ENCODE assay signal across 8 cellular contexts in the genomic region with DNA sequence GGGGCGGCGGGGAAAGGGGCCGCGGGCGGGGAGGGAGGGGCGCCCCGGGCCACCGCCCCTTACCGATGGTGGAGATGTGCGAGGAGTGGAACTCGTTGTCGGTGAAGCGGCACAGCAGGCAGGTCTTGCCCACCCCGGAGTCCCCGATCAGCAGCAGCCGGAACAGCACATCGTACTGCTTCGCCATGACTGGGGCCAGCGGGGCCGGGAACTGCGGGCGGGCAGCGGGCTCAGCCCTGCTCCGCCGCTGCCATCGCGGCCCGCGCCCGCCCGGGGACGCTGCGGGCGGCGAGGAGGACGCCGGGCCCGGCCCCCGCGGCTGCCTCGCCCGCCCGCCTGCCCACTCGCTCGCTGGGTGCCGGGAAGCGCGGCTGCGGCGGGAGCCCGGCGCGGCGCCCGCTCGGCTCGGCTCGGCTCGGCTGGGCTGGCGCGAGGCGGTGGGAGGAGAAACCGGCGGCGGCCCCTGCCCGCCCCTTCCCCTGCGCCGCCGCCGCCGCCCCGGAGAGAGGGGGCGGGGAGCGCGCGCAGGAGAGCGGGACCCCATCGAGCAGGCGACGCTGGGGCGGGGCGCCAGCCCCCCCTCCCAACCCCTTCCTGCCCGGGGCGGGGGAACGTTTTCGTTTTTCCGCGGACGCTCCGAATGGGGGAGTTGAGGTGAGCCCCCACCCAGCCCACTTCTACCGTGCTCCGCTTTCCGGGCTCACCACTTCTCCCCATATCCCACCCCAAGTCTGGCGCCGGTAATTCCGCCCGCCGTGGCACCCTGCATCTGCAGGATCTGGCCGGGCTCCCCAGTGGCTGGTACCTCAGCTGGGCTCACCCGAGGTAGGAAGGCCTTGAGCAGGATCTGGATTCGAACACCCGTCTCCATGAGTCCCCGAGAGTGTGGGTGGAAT. TPM values are rescaled to one million over a fixed set of nuclear protein-coding genes. Genes with fewer than 3 reads are reported as not detected.
DNase-seq lines count a peak whose midpoint lies in the region; ATAC-seq and TF ChIP-seq lines count a peak whose summit lies in the region.

TSS of gene RAB15 (minus strand) at position 447 of the 896 bp plus-strand sequence. CDS start at position 187, 260 bp downstream.

- H3K4me1 Mint-ChIP-seq in activated T-helper 2 cell treated with anti-CD3 and anti-CD28 coated beads, Interferon-gamma antibody, Interleukin-2, Interleukin-4, amounts not matched to agents 10 μg/mL and 5 μg/mL and 100 μg/mL, durations not matched to agents 14 hours and 24 hours and 36 hours (ENCODE audit: low read depth) = peaks cover 3% of the 10 kb centered on the region

- H3K27ac ChIP-seq in ACC112 (ENCODE audit: low read depth, low read length) (no peak within 1 kb of the TSS), neural cell (ENCODE audit: low read length) (peak within 1 kb of the TSS; percentile 8)

- ATAC-seq in GM19025 (IDR thresholded peaks at IDR 0.05; ENCODE audit: low read depth, unreplicated experiment) (peak; percentile 42), GM19467 (IDR thresholded peaks at IDR 0.05; ENCODE audit: unreplicated experiment) (no peak)

- no peaks in the 10 kb centered on the region for H3K4me1 ChIP-seq in ACC112 (ENCODE audit: control insufficient read depth, insufficient read depth, low read length, unreplicated experiment)

- H3F3A ChIP-seq in neural cell (ENCODE audit: insufficient read depth, low read length, poor library complexity, severe bottlenecking) = no peaks in the 10 kb centered on the region

- H3K79me2 ChIP-seq in ACC112 (ENCODE audit: control insufficient read depth, insufficient read depth, low read length, unreplicated experiment) = no peaks in the 10 kb centered on the region
- H3K79me2 ChIP-seq in neural cell (replicated peaks; ENCODE audit: insufficient read depth, low read length) = no peaks in the 10 kb centered on the region

- H3K36me3 ChIP-seq in ACC112 (ENCODE audit: insufficient read depth, low read length) (no peaks in the 10 kb centered on the region), neural cell (ENCODE audit: insufficient read depth, low read length) (no peaks in the 10 kb centered on the region)

- no peaks in the 10 kb centered on the region for H3K9me2 ChIP-seq in neural cell (ENCODE audit: insufficient read depth, low read length)

- TF ChIP-seq CTCF in fibroblast of the aortic adventitia (IDR thresholded peaks at IDR 0.05; ENCODE audit: insufficient read depth, low read length) (no peak), neural cell (IDR thresholded peaks at IDR 0.05; ENCODE audit: poor library complexity, severe bottlenecking) (no peak)

- H3K4me3 ChIP-seq in ACC112 (ENCODE audit: low read depth, low read length) (peak within 1 kb of the TSS; percentile 83), fibroblast of the aortic adventitia (ENCODE audit: low read depth, low read length) (peak within 1 kb of the TSS; percentile 74), neural cell (ENCODE audit: low read length) (peak within 1 kb of the TSS; percentile 91)

- no peaks in the 10 kb centered on the region for H4K20me1 ChIP-seq in neural cell (ENCODE audit: insufficient read depth)

- H3K27me3 ChIP-seq in ACC112 (ENCODE audit: insufficient read depth, low read length) (peaks cover 4% of the 10 kb centered on the region; the same call in 1 of the 2 replicates), neural cell (ENCODE audit: insufficient read depth, low read depth, low read length) (no peaks in the 10 kb centered on the region)

- intact Hi-C loops in activated T-helper 2 cell treated with anti-CD3 and anti-CD28 coated beads, Interferon-gamma antibody, Interleukin-2, Interleukin-4, amounts not matched to agents 10 μg/mL and 5 μg/mL and 100 μg/mL, durations not matched to agents 14 hours and 24 hours and 36 hours (cut with micrococcal nuclease) = no loop called here

- peak; percentile 56 for DNase-seq in NCI-H2171 treated with DMSO at 0.1 percent for 48 hours (lab: John Stamatoyannopoulos, UW)
- DNase-seq in activated T-helper 2 cell treated with anti-CD3 and anti-CD28 coated beads, Interferon-gamma antibody, Interleukin-2, Interleukin-4, amounts not matched to agents 10 μg/mL and 5 μg/mL and 100 μg/mL, durations not matched to agents 14 hours and 24 hours and 36 hours (ENCODE audit: low spot score) = peak; percentile 19
- no peak for DNase-seq in fibroblast of the aortic adventitia (ENCODE audit: low read depth)
- DNase-seq in ureter (ENCODE audit: low spot score) = no peak

- no peak within 1 kb of the TSS for H3K27ac Mint-ChIP-seq in activated T-helper 2 cell treated with anti-CD3 and anti-CD28 coated beads, Interferon-gamma antibody, Interleukin-2, Interleukin-4, amounts not matched to agents 10 μg/mL and 5 μg/mL and 100 μg/mL, durations not matched to agents 14 hours and 24 hours and 36 hours

- peaks cover 12% of the 10 kb centered on the region for H3K27me3 Mint-ChIP-seq in activated T-helper 2 cell treated with anti-CD3 and anti-CD28 coated beads, Interferon-gamma antibody, Interleukin-2, Interleukin-4, amounts not matched to agents 10 μg/mL and 5 μg/mL and 100 μg/mL, durations not matched to agents 14 hours and 24 hours and 36 hours (ENCODE audit: low read depth)

- H3K4me2 ChIP-seq in neural cell (ENCODE audit: low read length) = peak within 1 kb of the TSS; percentile 76

- no peaks in the 10 kb centered on the region for H3K36me3 Mint-ChIP-seq in activated T-helper 2 cell treated with anti-CD3 and anti-CD28 coated beads, Interferon-gamma antibody, Interleukin-2, Interleukin-4, amounts not matched to agents 10 μg/mL and 5 μg/mL and 100 μg/mL, durations not matched to agents 14 hours and 24 hours and 36 hours (ENCODE audit: low read depth)

- no peak for TF ChIP-seq RAD21 in neural cell (conservative IDR thresholded peaks at IDR 0.05)

- TF ChIP-seq EP300 in neural cell (conservative IDR thresholded peaks at IDR 0.05; ENCODE audit: poor library complexity, severe bottlenecking) = no peak

- peak within 1 kb of the TSS; percentile 79 for H3K4me3 Mint-ChIP-seq in activated T-helper 2 cell treated with anti-CD3 and anti-CD28 coated beads, Interferon-gamma antibody, Interleukin-2, Interleukin-4, amounts not matched to agents 10 μg/mL and 5 μg/mL and 100 μg/mL, durations not matched to agents 14 hours and 24 hours and 36 hours (ENCODE audit: low read depth)

- peak within 1 kb of the TSS; percentile 98 for H2AFZ ChIP-seq in ACC112 (ENCODE audit: low read length, unreplicated experiment)
- H2AFZ ChIP-seq in neural cell (ENCODE audit: low read depth, low read length) = peak within 1 kb of the TSS; percentile 73

- H3K9me3 ChIP-seq in neural cell (ENCODE audit: low read length) = no peaks in the 10 kb centered on the region

- H3K9ac ChIP-seq in neural cell (ENCODE audit: low read length) = peak within 1 kb of the TSS; percentile 77

- H3K9me3 Mint-ChIP-seq in activated T-helper 2 cell treated with anti-CD3 and anti-CD28 coated beads, Interferon-gamma antibody, Interleukin-2, Interleukin-4, amounts not matched to agents 10 μg/mL and 5 μg/mL and 100 μg/mL, durations not matched to agents 14 hours and 24 hours and 36 hours = no peaks in the 10 kb centered on the region

TF ChIP-seq in neural cell, 6 proteins besides CTCF, POLR2A, EP300 and RAD21:
- TF ChIP-seq POLR2AphosphoS5 (IDR thresholded peaks at IDR 0.05) = no peak
- TF ChIP-seq MXI1 (conservative IDR thresholded peaks at IDR 0.05; ENCODE audit: poor library complexity, severe bottlenecking) = no peak
- TF ChIP-seq SMC3 (conservative IDR thresholded peaks at IDR 0.05; ENCODE audit: poor library complexity) = no peak
- TF ChIP-seq, protein P1, sequence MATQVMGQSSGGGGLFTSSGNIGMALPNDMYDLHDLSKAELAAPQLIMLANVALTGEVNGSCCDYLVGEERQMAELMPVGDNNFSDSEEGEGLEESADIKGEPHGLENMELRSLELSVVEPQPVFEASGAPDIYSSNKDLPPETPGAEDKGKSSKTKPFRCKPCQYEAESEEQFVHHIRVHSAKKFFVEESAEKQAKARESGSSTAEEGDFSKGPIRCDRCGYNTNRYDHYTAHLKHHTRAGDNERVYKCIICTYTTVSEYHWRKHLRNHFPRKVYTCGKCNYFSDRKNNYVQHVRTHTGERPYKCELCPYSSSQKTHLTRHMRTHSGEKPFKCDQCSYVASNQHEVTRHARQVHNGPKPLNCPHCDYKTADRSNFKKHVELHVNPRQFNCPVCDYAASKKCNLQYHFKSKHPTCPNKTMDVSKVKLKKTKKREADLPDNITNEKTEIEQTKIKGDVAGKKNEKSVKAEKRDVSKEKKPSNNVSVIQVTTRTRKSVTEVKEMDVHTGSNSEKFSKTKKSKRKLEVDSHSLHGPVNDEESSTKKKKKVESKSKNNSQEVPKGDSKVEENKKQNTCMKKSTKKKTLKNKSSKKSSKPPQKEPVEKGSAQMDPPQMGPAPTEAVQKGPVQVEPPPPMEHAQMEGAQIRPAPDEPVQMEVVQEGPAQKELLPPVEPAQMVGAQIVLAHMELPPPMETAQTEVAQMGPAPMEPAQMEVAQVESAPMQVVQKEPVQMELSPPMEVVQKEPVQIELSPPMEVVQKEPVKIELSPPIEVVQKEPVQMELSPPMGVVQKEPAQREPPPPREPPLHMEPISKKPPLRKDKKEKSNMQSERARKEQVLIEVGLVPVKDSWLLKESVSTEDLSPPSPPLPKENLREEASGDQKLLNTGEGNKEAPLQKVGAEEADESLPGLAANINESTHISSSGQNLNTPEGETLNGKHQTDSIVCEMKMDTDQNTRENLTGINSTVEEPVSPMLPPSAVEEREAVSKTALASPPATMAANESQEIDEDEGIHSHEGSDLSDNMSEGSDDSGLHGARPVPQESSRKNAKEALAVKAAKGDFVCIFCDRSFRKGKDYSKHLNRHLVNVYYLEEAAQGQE (IDR thresholded peaks at IDR 0.05; ENCODE audit: borderline replicate concordance) = peak; percentile 34
- no peak for TF ChIP-seq EZH2 (IDR thresholded peaks at IDR 0.05; ENCODE audit: borderline replicate concordance, insufficient read depth, low read length, poor library complexity, severe bottlenecking)
- peak; percentile 31 for TF ChIP-seq TAF1 (IDR thresholded peaks at IDR 0.05; ENCODE audit: low read depth)

RNA-seq across cellular contexts. Expression of gene RAB15, which starts in this region (rescaled TPM):
- total RNA-seq in activated T-helper 2 cell treated with anti-CD3 and anti-CD28 coated beads, Interferon-gamma antibody, Interleukin-2, Interleukin-4, amounts not matched to agents 10 μg/mL and 5 μg/mL and 100 μg/mL, durations not matched to agents 14 hours and 24 hours and 36 hours = 4.7 and 4.8 TPM in 2 replicates
- 3.8 and 4.8 TPM in 2 replicates for total RNA-seq in fibroblast of the aortic adventitia (ENCODE audit: low replicate concordance)
- 42.0 and 56.4 TPM in 2 replicates for polyA plus RNA-seq in neural cell
- polyA minus RNA-seq in neural cell = 35.3 and 35.4 TPM in 2 replicates
- 71.4 TPM for total RNA-seq in ureter

Comparison
In these comparisons a context has a peak if more than half of its experiments do, and no peak if none do; other contexts are left out.
1. RNA of gene RAB15 (total RNA-seq): 71.4 TPM in ureter (single experiment); 3.8 to 4.8 TPM in fibroblast of the aortic adventitia and 4.7 to 4.8 TPM in activated T-helper 2 cell treated with anti-CD3 and anti-CD28 coated beads, Interferon-gamma antibody, Interleukin-2, Interleukin-4, amounts not matched to agents 10 μg/mL and 5 μg/mL and 100 μg/mL, durations not matched to agents 14 hours and 24 hours and 36 hours; every median in the first group is over 10 times any median in the second.
2. DNase-seq: peak in NCI-H2171 treated with DMSO at 0.1 percent for 48 hours (single experiment) and activated T-helper 2 cell treated with anti-CD3 and anti-CD28 coated beads, Interferon-gamma antibody, Interleukin-2, Interleukin-4, amounts not matched to agents 10 μg/mL and 5 μg/mL and 100 μg/mL, durations not matched to agents 14 hours and 24 hours and 36 hours (single experiment); none in fibroblast of the aortic adventitia (single experiment) and ureter (single experiment).
3. Peak in every context shown above with its lines, with median percentiles within 50 percentile points of each other: H3K4me3 ChIP-seq.